8 cellular contexts compared by ENCODE assay signal in genomic region chr4:164977243-164978164, GRCh38. TPM values are rescaled to one million over a fixed set of nuclear protein-coding genes. Genes with fewer than 3 reads are reported as not detected.
DNase-seq lines count a peak whose midpoint lies in the region; ATAC-seq, FAIRE-seq and TF ChIP-seq lines count a peak whose summit lies in the region.

TRIM61 (minus strand) TSS chr4:164977657; CDS start chr4:164970002, 7,655 bp downstream.

- peak within 1 kb of the TSS; percentile 76 for H3K27ac ChIP-seq in GM12878 (ENCODE audit: control insufficient read depth, insufficient read depth)

- no peaks in the 10 kb centered on the region for H3K9me3 ChIP-seq in GM12878 (replicated peaks; ENCODE audit: control insufficient read depth, insufficient read depth, low read length)

- FAIRE-seq in GM12878 (lab: Jason Lieb, UNC), result peak; percentile 64

- POLR2A ChIA-PET in GM12878 (lab: Charles Lee), result interaction anchor here (0.6 to 0.7 kb wide), 2 partner anchors 41 to 352 kb away, joined by 3 to 5 read pairs; no protein-coding TSS in a partner anchor

- peaks cover 0 to 5% of the 10 kb centered on the region in 2 experiments; a peak in 1 of 4 replicates for H3K36me3 ChIP-seq in GM12878 (ENCODE audit: control insufficient read depth in 2 of 2, insufficient read depth in 2 of 2, low read length in 1 of 2)

- peak; percentile 91 for TF ChIP-seq POLR2A in GM12878 (IDR thresholded peaks at IDR 0.05; ENCODE audit: low read depth, low read length)

- H4K20me1 ChIP-seq in GM12878 (ENCODE audit: control insufficient read depth, insufficient read depth), result no peaks in the 10 kb centered on the region

- in situ Hi-C loops in GM12878 (cut with MboI), result no loop called here

- WGBS in GM12878 (ENCODE audit: insufficient coverage, insufficient replicate concordance, low lambda C conversion rate, missing lambda C conversion rate), result 19% methylated on average over 27 of the region's 27 CpGs

- SMC1A ChIA-PET in GM12878 (lab: Charles Lee; ENCODE audit: uncharacterized antibody, unreplicated experiment), result interaction anchor here (1.0 to 3.0 kb wide), 6 partner anchors 19 to 209 kb away, joined by 3 to 31 read pairs (median 4); no protein-coding TSS in a partner anchor

- BruUV-seq in GM12878 (replicated peaks; lab: Mats Ljungman, UMichigan), result TSS peak; percentile 71

- peak; percentile 93 for DNase-seq in GM12865 (ENCODE audit: low read depth)
- DNase-seq in SHP77 treated with DMSO at 0.1 percent for 48 hours (lab: John Stamatoyannopoulos, UW), result peak; percentile 74
- DNase-seq in GM12878 (ENCODE audit: low read depth, low spot score), result peak; percentile 54
- DNase-seq in medulla oblongata (ENCODE audit: extremely low spot score), result peak; percentile 66
- DNase-seq in stimulated activated CD8-positive, alpha-beta memory T cell treated with anti-CD3 and anti-CD28 coated beads, Interleukin-2, amount 100 ng/mL, for 1 hour (ENCODE audit: low read depth in 2 of 2), result peak; percentile 22
- DNase-seq in SIG-M5 treated with dmso at 0.1 percent for 504 hours (lab: John Stamatoyannopoulos, UW; ENCODE audit: unreplicated experiment), result no peak
- no peak for DNase-seq in H4 (ENCODE audit: low spot score)

- no peaks in the 10 kb centered on the region; the same call in 1 of the 2 replicates for H3K4me1 ChIP-seq in GM12878 (ENCODE audit: control insufficient read depth, insufficient read depth, low read length)

- H3K4me3 ChIP-seq in GM12865 (ENCODE audit: low read depth, low read length) (peak within 1 kb of the TSS; percentile 61), GM12878 (peak within 1 kb of the TSS; percentile 76)

- CTCF ChIA-PET in GM12878 (lab: Yijun Ruan, JAX), result interaction anchor here (0.6 to 8.1 kb wide), 13 partner anchors 10 to 211 kb away, joined by 3 to 65 read pairs (median 3); no protein-coding TSS in a partner anchor

- RAD21 ChIA-PET in GM12878 (lab: Charles Lee; ENCODE audit: unreplicated experiment), result interaction anchor here (0.8 to 2.3 kb wide), 4 partner anchors 20 to 43 kb away, joined by 4 to 13 read pairs (median 6); no protein-coding TSS in a partner anchor

- intact Hi-C loops in GM12878 (cut with micrococcal nuclease; ENCODE audit: unreplicated experiment), result no loop called here

- peaks cover 13% of the 10 kb centered on the region for H3K79me2 ChIP-seq in GM12878 (ENCODE audit: control insufficient read depth, insufficient read depth, low read length)

- peak within 1 kb of the TSS; percentile 89 for H3K9ac ChIP-seq in GM12878 (ENCODE audit: control insufficient read depth, insufficient read depth, low read length)

- TF ChIP-seq CTCF in GM12865 (IDR thresholded peaks at IDR 0.05; ENCODE audit: insufficient read depth, low read depth, low read length, missing control alignments), result peak; percentile 39
- TF ChIP-seq CTCF in GM12878 (IDR thresholded peaks at IDR 0.05 in 2 of 3, conservative IDR thresholded peaks at IDR 0.05 in 1 of 3; ENCODE audit: control insufficient read depth in 2 of 3, extremely low read depth in 1 of 3, insufficient read depth in 1 of 3, low read depth in 3 of 3, low read length in 3 of 3), result peak; percentile 29 to 55 (median 40); a peak in 5 of 6 replicates

- peak within 1 kb of the TSS; percentile 90 for H3K4me2 ChIP-seq in GM12878 (ENCODE audit: control insufficient read depth, insufficient read depth)

- ATAC-seq in HG02571 (IDR thresholded peaks at IDR 0.05; ENCODE audit: unreplicated experiment) (peak; percentile 99), GM12878 (peak; percentile 99)

- no peaks in the 10 kb centered on the region for H3K27me3 ChIP-seq in GM12878 (replicated peaks in 1 of 2; ENCODE audit: control insufficient read depth in 2 of 2, insufficient read depth in 2 of 2, low read length in 1 of 2)

- H2AFZ ChIP-seq in GM12878 (ENCODE audit: control insufficient read depth, low read depth, low read length), result peak within 1 kb of the TSS; percentile 99

- peak; percentile 55 for TF ChIP-seq RAD21 in GM12878 (IDR thresholded peaks at IDR 0.05; ENCODE audit: insufficient read depth, low read depth, low read length)

- TF ChIP-seq EP300 in GM12878 (IDR thresholded peaks at IDR 0.05; ENCODE audit: borderline replicate concordance in 1 of 2, control insufficient read depth in 1 of 2, low read depth in 2 of 2, low read length in 2 of 2), result no peak

TF ChIP-seq in GM12878, 131 proteins besides CTCF, POLR2A, EP300 and RAD21 (continues in another document):
- TF ChIP-seq NRF1 (conservative IDR thresholded peaks at IDR 0.05; ENCODE audit: low read depth, low read length) (peak; percentile 78), CREB1 (IDR thresholded peaks at IDR 0.05; ENCODE audit: low read depth) (0 out of 2 replicates have a peak, but pooled peaks have one; percentile 7), EGR1 (IDR thresholded peaks at IDR 0.05; ENCODE audit: borderline replicate concordance in 1 of 2, low read depth in 2 of 2, low read length in 2 of 2) (peak in 1 of 2 experiments; percentile 63; a peak in 2 of 3 replicates), ZNF207 (IDR thresholded peaks at IDR 0.05; ENCODE audit: borderline replicate concordance) (no peak), POU2F2 (IDR thresholded peaks at IDR 0.05; ENCODE audit: borderline replicate concordance, low read depth, low read length) (0 out of 3 replicates have a peak, but pooled peaks have one; percentile 11), RFX5 (IDR thresholded peaks at IDR 0.05; ENCODE audit: low read depth, low read length) (no peak), USF2 (IDR thresholded peaks at IDR 0.05; ENCODE audit: borderline replicate concordance, low read depth, low read length) (no peak), KAT2A (conservative IDR thresholded peaks at IDR 0.05; ENCODE audit: control insufficient read depth, low read depth, low read length) (no peak), MYB (IDR thresholded peaks at IDR 0.05; ENCODE audit: borderline replicate concordance, low read depth, low read length) (no peak), NR2C1 (IDR thresholded peaks at IDR 0.05) (peak; percentile 69), PRDM15 (CRISPR knock-in tag; IDR thresholded peaks at IDR 0.05) (no peak), USF1 (IDR thresholded peaks at IDR 0.05; ENCODE audit: borderline replicate concordance, extremely low read length, insufficient read depth, low read depth, low read length) (no peak)

RNA-seq across cellular contexts. Expression of gene TRIM61, which starts in this region (rescaled TPM):
- 3.7 and 4.6 TPM in 2 replicates for total RNA-seq in GM12878 (2013; cell fraction: nucleolus; rRNA removed)
- total RNA-seq in GM12878 (2014; rRNA removed) (3.4 TPM in 2 replicates), GM12878 (2014; rRNA removed; fragmentation: Illumina TruSeq; extraction: Trizol) (5.2 and 5.9 TPM in 2 replicates), GM12878 (2021) (5.6 and 5.7 TPM in 2 replicates)
- polyA plus RNA-seq in GM12878 (2011; ENCODE audit: low read depth), result 4.6 TPM
- polyA plus RNA-seq in GM12878 (2011; rRNA removed) (3.2 and 4.0 TPM in 2 replicates), GM12878 (2014; fragmentation: Illumina TruSeq; extraction: Trizol) (5.7 and 6.1 TPM in 2 replicates), GM12878 (2014; fragmentation: Nextera tagmentation; extraction: Ambion mirVana) (1 to 10 TPM; 7.1 to 9.0 TPM), GM12878 (2014; rRNA removed) (3.3 TPM in 2 replicates), GM12878 (2016; fragmentation: Nextera tagmentation; extraction: Ambion mirVana) (10 to 100 TPM in 1 of 2 experiments, 1 to 10 TPM in 1; 8.5 to 10.9 TPM)
- 2.2 and 2.6 TPM in 2 replicates for polyA plus RNA-seq in GM12878 (2011; cell fraction: cytosol; rRNA removed)
- 2.0 and 2.8 TPM in 2 replicates for polyA plus RNA-seq in GM12878 (2011; cell fraction: nucleus; rRNA removed)
- polyA plus RNA-seq in GM12878 (2012), result 4.1 TPM in 2 replicates
- 5.4 and 7.2 TPM in 2 replicates for polyA minus RNA-seq in GM12878 (2011; rRNA and poly(A)+ RNA removed)
- 2.2 TPM in 1 of 2 replicates, not detected in the other for polyA minus RNA-seq in GM12878 (2011; cell fraction: cytosol; rRNA and poly(A)+ RNA removed)
- 1.9 and 2.6 TPM in 2 replicates for polyA minus RNA-seq in GM12878 (2011; cell fraction: nucleus; rRNA and poly(A)+ RNA removed)
- total RNA-seq in H4 (2014; rRNA removed; shearing (Covaris generic)), result not detected in 2 replicates

Comparison
In these comparisons a context has a peak if more than half of its experiments do, and no peak if none do; other contexts are left out.
1. DNase-seq: peak in GM12865 (single experiment), SHP77 treated with DMSO at 0.1 percent for 48 hours (single experiment), GM12878 (single experiment), medulla oblongata (single experiment) and stimulated activated CD8-positive, alpha-beta memory T cell treated with anti-CD3 and anti-CD28 coated beads, Interleukin-2, amount 100 ng/mL, for 1 hour (2 of 2); none in SIG-M5 treated with dmso at 0.1 percent for 504 hours (single experiment) and H4 (single experiment).